10 cellular contexts compared by ENCODE assay signal in the genomic region with DNA sequence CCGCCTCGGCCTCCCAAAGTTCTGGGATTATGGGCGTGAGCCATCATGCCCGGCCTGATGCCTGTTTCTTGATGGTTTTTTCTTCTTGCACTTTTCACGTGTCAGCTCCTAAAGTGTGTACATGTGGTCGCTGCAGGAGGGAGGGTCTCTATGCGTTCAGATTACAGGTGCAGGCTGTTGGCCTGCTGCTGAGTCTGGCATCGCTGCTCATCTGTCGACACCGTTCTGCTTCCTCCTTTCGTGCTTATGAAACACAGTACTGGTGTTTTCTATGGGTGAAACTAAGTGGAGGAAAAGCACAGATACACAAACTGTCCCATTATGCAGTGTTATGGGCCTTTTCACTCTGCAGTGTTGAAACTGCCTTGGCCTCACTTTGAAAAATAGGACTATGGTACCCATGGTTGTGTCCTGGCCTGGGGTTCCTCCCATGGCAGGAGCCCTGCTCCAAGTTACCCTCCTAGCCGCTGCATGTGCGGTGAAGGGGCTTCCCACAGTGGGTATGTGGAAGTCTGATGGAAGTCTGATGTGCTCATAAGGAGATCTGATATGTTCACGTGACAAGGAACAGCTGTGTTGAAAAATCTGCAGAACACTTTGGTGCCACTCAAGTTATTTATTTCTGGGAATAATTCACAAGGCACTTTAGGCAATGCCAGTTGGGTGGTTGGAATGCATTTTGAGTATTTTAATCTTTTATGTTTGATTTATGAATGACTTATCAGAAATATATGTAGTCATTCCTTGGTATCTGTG. TPM values are rescaled to one million over a fixed set of nuclear protein-coding genes. Genes with fewer than 3 reads are reported as not detected.
DNase-seq lines count a peak whose midpoint lies in the region; ATAC-seq and TF ChIP-seq lines count a peak whose summit lies in the region.
"Had no signal": no experiment of that assay in that cellular context is flagged by ENCODE, and none has a peak within 500 bp of the region (broad histone marks: within the 10 kb centered on the region; RNA-seq: fewer than 3 reads in every experiment).

No MANE protein-coding gene starts in this region.

- peak; percentile 32 to 80 for DNase-seq in NOMO-1 (lab: John Stamatoyannopoulos, UW; ENCODE audit: unreplicated experiment in 2 of 2)
- DNase-seq in hepatocyte (ENCODE audit: low spot score), result no peak
- DNase-seq in erythroblast (lab: John Stamatoyannopoulos, UW), result no peak
- no peak for DNase-seq in body of pancreas
- DNase-seq in HuH-7 (ENCODE audit: low spot score), result no peak
- DNase-seq: NCI-H1436 had no signal

- no peak overlapping the region for H2AFZ ChIP-seq in hepatocyte

- no peak overlapping the region for H3K4me3 ChIP-seq in BLaER1 treated with 17β-estradiol and CSF1 and Interleukin-3, amounts not matched to agents 10 nM and 100 nM
- H3K4me3 ChIP-seq in hepatocyte (no peak overlapping the region), body of pancreas (no peak overlapping the region)

- H3K9me2 ChIP-seq in hepatocyte (replicated peaks; ENCODE audit: insufficient read depth), result no peaks in the 10 kb centered on the region

- peak overlapping the region in 9 of 11 experiments; percentile 54 to 97 (median 76); a peak in 15 of 22 replicates for H3K4me2 ChIP-seq in BLaER1 treated with 17β-estradiol and CSF1 and Interleukin-3, amounts not matched to agents 10 nM and 100 nM
- no peak overlapping the region for H3K4me2 ChIP-seq in hepatocyte

- H3K79me2 ChIP-seq in hepatocyte, result peaks cover 56% of the 10 kb centered on the region

- ATAC-seq in GM19395 (IDR thresholded peaks at IDR 0.05; ENCODE audit: unreplicated experiment) (peak; percentile 50), HG03097 (IDR thresholded peaks at IDR 0.05; ENCODE audit: low FRiP score, unreplicated experiment) (no peak), body of pancreas (no peak)
- ATAC-seq: HCT116 had no signal

- WGBS in hepatocyte (ENCODE audit: low lambda C conversion rate, missing lambda C conversion rate), result 86% methylated on average over 14 of the region's 14 CpGs
- WGBS in body of pancreas, 2 donors, result 73 to 87% methylated on average over 14 of the region's 14 CpGs

- no peak for TF ChIP-seq CTCF in hepatocyte (IDR thresholded peaks at IDR 0.05; ENCODE audit: poor library complexity)
- no peak for TF ChIP-seq CTCF in body of pancreas (IDR thresholded peaks at IDR 0.05)

- H3K9ac ChIP-seq in BLaER1 treated with 17β-estradiol and CSF1 and Interleukin-3, amounts not matched to agents 10 nM and 100 nM, result peak overlapping the region in 10 of 11 experiments; percentile 13 to 75 (median 68); a peak in 15 of 22 replicates

- intact Hi-C loops in body of pancreas (cut with DNase I), result no loop called here

- peaks cover 15 to 97% (median 61%) of the 10 kb centered on the region in 10 experiments; a peak in 19 of 20 replicates for H3K4me1 ChIP-seq in BLaER1 treated with 17β-estradiol and CSF1 and Interleukin-3, amounts not matched to agents 10 nM and 100 nM
- H3K4me1 ChIP-seq in hepatocyte (ENCODE audit: insufficient read depth) (peaks cover 41% of the 10 kb centered on the region), body of pancreas (peaks cover 35% of the 10 kb centered on the region)

- no peaks in the 10 kb centered on the region for H3K27me3 ChIP-seq in BLaER1 treated with 17β-estradiol and CSF1 and Interleukin-3, amounts not matched to agents 10 nM and 100 nM
- H3K27me3 ChIP-seq in hepatocyte (no peaks in the 10 kb centered on the region), body of pancreas (no peaks in the 10 kb centered on the region)

- no peaks in the 10 kb centered on the region for H3K9me3 ChIP-seq in BLaER1 treated with 17β-estradiol and CSF1 and Interleukin-3, amounts not matched to agents 10 nM and 100 nM (replicated peaks in 1 of 11)
- no peaks in the 10 kb centered on the region for H3K9me3 ChIP-seq in hepatocyte (ENCODE audit: low read depth)
- no peaks in the 10 kb centered on the region for H3K9me3 ChIP-seq in body of pancreas

- peaks cover 39 to 82% (median 60%) of the 10 kb centered on the region in 11 experiments for H3K36me3 ChIP-seq in BLaER1 treated with 17β-estradiol and CSF1 and Interleukin-3, amounts not matched to agents 10 nM and 100 nM
- no peaks in the 10 kb centered on the region for H3K36me3 ChIP-seq in hepatocyte (replicated peaks; ENCODE audit: insufficient read depth, low read depth)
- no peaks in the 10 kb centered on the region for H3K36me3 ChIP-seq in body of pancreas (replicated peaks in 1 of 2; ENCODE audit: insufficient read depth in 1 of 2, low read depth in 2 of 2)

- peak overlapping the region; percentile 68 to 97 (median 84) for H3K27ac ChIP-seq in BLaER1 treated with 17β-estradiol and CSF1 and Interleukin-3, amounts not matched to agents 10 nM and 100 nM
- H3K27ac ChIP-seq in hepatocyte (peak overlapping the region; percentile 96), body of pancreas (peak overlapping the region in 1 of 4 donors; percentile 38)

- H4K20me1 ChIP-seq in BLaER1 treated with 17β-estradiol and CSF1 and Interleukin-3, amounts not matched to agents 10 nM and 100 nM, result peaks cover 0 to 31% (median 0%) of the 10 kb centered on the region in 11 experiments; a peak in 4 of 22 replicates
- no peaks in the 10 kb centered on the region for H4K20me1 ChIP-seq in hepatocyte (ENCODE audit: insufficient read depth, poor library complexity, severe bottlenecking)

- TF ChIP-seq POLR2A in erythroblast (IDR thresholded peaks at IDR 0.05; ENCODE audit: low read length) (no peak), body of pancreas (IDR thresholded peaks at IDR 0.05) (no peak)

RNA-seq across cellular contexts. Expression of a gene that starts 23.6 kb away (rescaled TPM):
- 61.1 and 65.3 TPM in 2 replicates for total RNA-seq in hepatocyte
- 38.8 and 40.8 TPM in 2 replicates for polyA plus RNA-seq in hepatocyte
- 10 to 100 TPM; 36.1 to 46.1 TPM for total RNA-seq in body of pancreas

RNA-seq across cellular contexts. Expression of a gene that starts 48.0 kb away (rescaled TPM):
- total RNA-seq in hepatocyte (239 and 245 TPM in 2 replicates), body of pancreas (10 to 100 TPM; 52.4 to 65.6 TPM)
- polyA plus RNA-seq in hepatocyte, result 86.7 and 94.3 TPM in 2 replicates

RNA-seq across cellular contexts. Expression of a gene that starts 56.3 kb away (rescaled TPM):
- total RNA-seq in hepatocyte (57.1 and 57.7 TPM in 2 replicates), body of pancreas (10 to 100 TPM; 32.2 to 54.1 TPM)
- 80.6 and 85.0 TPM in 2 replicates for polyA plus RNA-seq in hepatocyte

Comparison
In these comparisons a context has a peak if more than half of its experiments do, and no peak if none do; other contexts are left out.
1. DNase-seq: peak in NOMO-1 (2 of 2); none in hepatocyte (single experiment), erythroblast (0 of 2), body of pancreas (0 of 4) and HuH-7 (single experiment).